Comparison of ENCODE assay signal across 8 cellular contexts in genomic region chr1:121516279-121516967, GRCh38.
DNase-seq lines count a peak whose midpoint lies in the region; ATAC-seq and TF ChIP-seq lines count a peak whose summit lies in the region.

No MANE protein-coding gene starts in this region.

- no peak overlapping the region for H3K4me3 ChIP-seq in liver (ENCODE audit: low read depth in 1 of 3, low read length in 3 of 3)

- no peak for TF ChIP-seq CTCF in liver (IDR thresholded peaks at IDR 0.05; ENCODE audit: low read depth, low read length, missing input control)

- WGBS in liver: 57% methylated on average over 8 of the region's 8 CpGs

- no peaks in the 10 kb centered on the region for H3K36me3 ChIP-seq in liver (ENCODE audit: control insufficient read depth in 4 of 4, insufficient read depth in 3 of 4, low read depth in 1 of 4, low read length in 3 of 4)

- peaks cover 7 to 41% (median 31%) of the 10 kb centered on the region in 4 donors for H3K4me1 ChIP-seq in liver (ENCODE audit: control insufficient read depth in 4 of 4, insufficient read depth in 4 of 4, low read length in 3 of 4)

- no peak overlapping the region for H3K9ac ChIP-seq in liver (ENCODE audit: low read depth in 1 of 2, low read length in 2 of 2)

- H3K9me3 ChIP-seq in liver (ENCODE audit: control insufficient read depth in 4 of 4, low read length in 3 of 4): no peaks in the 10 kb centered on the region

- peak overlapping the region in 1 of 2 donors; percentile 57 for H3K27ac ChIP-seq in liver (ENCODE audit: low read depth in 1 of 2, low read length in 2 of 2)

- no peaks in the 10 kb centered on the region for H3K27me3 ChIP-seq in liver (ENCODE audit: control insufficient read depth in 4 of 4, insufficient read depth in 4 of 4, low read length in 3 of 4)

- TF ChIP-seq RAD21 in liver (IDR thresholded peaks at IDR 0.05): no peak

- peak; percentile 55 for DNase-seq in activated CD8-positive, alpha-beta memory T cell treated with anti-CD3 and anti-CD28 coated beads, Interleukin-2, amount 50 U/mL, for 48 hours
- DNase-seq in activated CD8-positive, alpha-beta memory T cell treated with anti-CD3 and anti-CD28 coated beads, Interleukin-2, amount 50 U/mL, for 4 hours: no peak
- DNase-seq in T-helper 1 cell (peak in 4 of 5 donors; percentile 7 to 85 (median 23)), RKO (ENCODE audit: low spot score) (no peak), islet precursor cell (no peak), SW480 (ENCODE audit: low spot score) (no peak)

- peak; percentile 75 for ATAC-seq in HG03103 (IDR thresholded peaks at IDR 0.05; ENCODE audit: low read depth, unreplicated experiment)

TF ChIP-seq in liver, 16 proteins besides CTCF, POLR2A, EP300 and RAD21:
- TF ChIP-seq MAX (IDR thresholded peaks at IDR 0.05): peak; percentile 14
- peak; percentile 13 for TF ChIP-seq YY1 (IDR thresholded peaks at IDR 0.05)
- TF ChIP-seq RXRA (IDR thresholded peaks at IDR 0.05): peak in 1 of 2 donors; percentile 33
- TF ChIP-seq HNF4A (conservative IDR thresholded peaks at IDR 0.05): no peak

Comparison
In these comparisons a context has a peak if more than half of its experiments do, and no peak if none do; other contexts are left out.
1. DNase-seq: peak in activated CD8-positive, alpha-beta memory T cell treated with anti-CD3 and anti-CD28 coated beads, Interleukin-2, amount 50 U/mL, for 48 hours (single experiment) and T-helper 1 cell (4 of 5); none in activated CD8-positive, alpha-beta memory T cell treated with anti-CD3 and anti-CD28 coated beads, Interleukin-2, amount 50 U/mL, for 4 hours (single experiment), RKO (single experiment), islet precursor cell (single experiment) and SW480 (single experiment).